Comparison of ENCODE assay signal across 16 cellular contexts in the genomic region with DNA sequence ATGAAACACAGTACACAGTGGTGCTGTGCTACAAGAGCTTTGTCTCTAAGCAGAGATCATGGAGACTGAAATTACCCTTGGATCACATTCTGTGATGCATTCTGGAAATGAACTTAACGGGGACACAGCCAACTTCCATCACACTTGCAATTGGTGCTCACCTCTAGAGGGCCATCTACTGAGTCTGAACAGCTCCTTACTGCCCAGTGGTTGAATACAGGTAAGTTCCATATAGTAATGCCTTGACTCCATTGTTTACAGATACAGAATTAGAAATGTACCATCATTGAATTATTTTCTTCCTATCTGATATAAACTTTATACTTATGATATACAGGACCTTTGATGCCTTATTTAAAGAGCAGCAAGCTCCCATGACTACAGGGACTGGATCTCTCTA.
A peak's percentile ranks its signal among the peaks of the same experiment; 100 is the strongest.
DNase-seq lines count a peak whose midpoint lies in the region; ATAC-seq and TF ChIP-seq lines count a peak whose summit lies in the region.
"Had no signal": no experiment of that assay in that cellular context is flagged by ENCODE, and none has a peak within 500 bp of the region (broad histone marks: within the 10 kb centered on the region; RNA-seq: fewer than 3 reads in every experiment).

No MANE protein-coding gene starts in this region.

- H3K27ac ChIP-seq in DOHH2 (ENCODE audit: low read depth, low read length) (no peak overlapping the region), lower lobe of right lung (no peak overlapping the region), body of pancreas (no peak overlapping the region)
- H3K27ac ChIP-seq: ascending aorta, BLaER1, gastroesophageal sphincter had no signal

- no peaks in the 10 kb centered on the region for H3K4me1 ChIP-seq in DOHH2 (ENCODE audit: control insufficient read depth, low read length)
- H3K4me1 ChIP-seq in lower lobe of right lung = no peaks in the 10 kb centered on the region
- no peaks in the 10 kb centered on the region for H3K4me1 ChIP-seq in body of pancreas
- H3K4me1 ChIP-seq: ascending aorta, BLaER1, gastroesophageal sphincter had no signal

- intact Hi-C loops in lower lobe of right lung (cut with DNase I) = no loop called here
- intact Hi-C loops in body of pancreas (cut with DNase I) = no loop called here

- no peak overlapping the region for H3K4me3 ChIP-seq in DOHH2 (ENCODE audit: low read length)
- H3K4me3 ChIP-seq in epithelial cell of esophagus (ENCODE audit: low read length) = no peak overlapping the region
- H3K4me3 ChIP-seq in lower lobe of right lung = no peak overlapping the region
- no peak overlapping the region for H3K4me3 ChIP-seq in body of pancreas
- H3K4me3 ChIP-seq: ascending aorta, BLaER1, gastroesophageal sphincter had no signal

- no peaks in the 10 kb centered on the region for H3F3A ChIP-seq in DOHH2 (ENCODE audit: control insufficient read depth, insufficient read depth)

- ATAC-seq in GM21786 (IDR thresholded peaks at IDR 0.05; ENCODE audit: unreplicated experiment) (peak; percentile 62), lower lobe of right lung (no peak), body of pancreas (no peak)
- ATAC-seq: gastroesophageal sphincter; left colon; naive thymus-derived CD8-positive, alpha-beta T cell had no signal

- H3K79me2 ChIP-seq in DOHH2 (ENCODE audit: control insufficient read depth, low read length) = no peaks in the 10 kb centered on the region

- peak; percentile 37 for TF ChIP-seq CTCF in DOHH2 (IDR thresholded peaks at IDR 0.05; ENCODE audit: low read depth, low read length, poor library complexity, severe bottlenecking)
- peak; percentile 40 for TF ChIP-seq CTCF in epithelial cell of esophagus (IDR thresholded peaks at IDR 0.05; ENCODE audit: insufficient read depth, low read depth, low read length, missing control alignments)
- no peak for TF ChIP-seq CTCF in lower lobe of right lung (IDR thresholded peaks at IDR 0.05)
- no peak for TF ChIP-seq CTCF in body of pancreas (IDR thresholded peaks at IDR 0.05)

- no peak overlapping the region for H3K4me2 ChIP-seq in DOHH2 (ENCODE audit: low read length)
- H3K4me2 ChIP-seq: BLaER1 had no signal

- peak; percentile 64 for DNase-seq in NCI-H69 (lab: John Stamatoyannopoulos, UW)
- peak; percentile 15 for DNase-seq in epithelial cell of esophagus (ENCODE audit: low read depth)
- DNase-seq in lower lobe of right lung = no peak
- no peak for DNase-seq in T-helper 1 cell
- no peak for DNase-seq in activated CD4-positive, CD25-positive, alpha-beta regulatory T cell treated with anti-CD3 and anti-CD28 coated beads, Interleukin-2, amount 50 U/mL, for 72 hours
- no peak for DNase-seq in body of pancreas
- DNase-seq: activated CD4-positive, alpha-beta T cell treated with anti-CD3 and anti-CD28 coated beads, Interleukin-2, amount 10 ng/mL, durations not matched to agents 7 days and 5 days; GDM1; left colon; naive thymus-derived CD8-positive, alpha-beta T cell; NCI-H1436 treated with DMSO at 0.1 percent for 48 hours had no signal

- H4K20me1 ChIP-seq in DOHH2 (ENCODE audit: control insufficient read depth, insufficient read depth, low read depth, low read length) = no peaks in the 10 kb centered on the region
- H4K20me1 ChIP-seq: BLaER1 had no signal

- no peaks in the 10 kb centered on the region for H3K9me2 ChIP-seq in DOHH2 (replicated peaks; ENCODE audit: control insufficient read depth, low read length)

- H3K9me3 ChIP-seq in DOHH2 (ENCODE audit: control insufficient read depth, insufficient read depth, low read length) = no peaks in the 10 kb centered on the region
- H3K9me3 ChIP-seq in lower lobe of right lung = no peaks in the 10 kb centered on the region
- H3K9me3 ChIP-seq in body of pancreas = no peaks in the 10 kb centered on the region
- H3K9me3 ChIP-seq: ascending aorta, BLaER1, gastroesophageal sphincter had no signal

- H3K27me3 ChIP-seq in DOHH2 (ENCODE audit: control insufficient read depth, low read length) = no peaks in the 10 kb centered on the region
- no peaks in the 10 kb centered on the region for H3K27me3 ChIP-seq in lower lobe of right lung (ENCODE audit: low read depth)
- no peaks in the 10 kb centered on the region for H3K27me3 ChIP-seq in body of pancreas
- H3K27me3 ChIP-seq: ascending aorta, BLaER1, gastroesophageal sphincter had no signal

- WGBS in body of pancreas, 2 donors = 32 to 60% methylated on average over 1 of the region's 1 CpG

- no peaks in the 10 kb centered on the region for H3K36me3 ChIP-seq in DOHH2 (ENCODE audit: control insufficient read depth, low read length)
- no peaks in the 10 kb centered on the region for H3K36me3 ChIP-seq in lower lobe of right lung
- H3K36me3 ChIP-seq in body of pancreas (replicated peaks in 1 of 2; ENCODE audit: insufficient read depth in 1 of 2, low read depth in 2 of 2) = no peaks in the 10 kb centered on the region
- H3K36me3 ChIP-seq: ascending aorta, BLaER1, gastroesophageal sphincter had no signal

- no peak for TF ChIP-seq POLR2A in body of pancreas (IDR thresholded peaks at IDR 0.05)

Comparison
In these comparisons a context has a peak if more than half of its experiments do, and no peak if none do; other contexts are left out.
1. CTCF ChIP-seq: peak in DOHH2 (single experiment) and epithelial cell of esophagus (single experiment); none in lower lobe of right lung (single experiment) and body of pancreas (0 of 7).
2. DNase-seq: peak in NCI-H69 (single experiment) and epithelial cell of esophagus (single experiment); none in lower lobe of right lung (single experiment), T-helper 1 cell (0 of 5), activated CD4-positive, CD25-positive, alpha-beta regulatory T cell treated with anti-CD3 and anti-CD28 coated beads, Interleukin-2, amount 50 U/mL, for 72 hours (single experiment) and body of pancreas (0 of 4).